In the genomic region with DNA sequence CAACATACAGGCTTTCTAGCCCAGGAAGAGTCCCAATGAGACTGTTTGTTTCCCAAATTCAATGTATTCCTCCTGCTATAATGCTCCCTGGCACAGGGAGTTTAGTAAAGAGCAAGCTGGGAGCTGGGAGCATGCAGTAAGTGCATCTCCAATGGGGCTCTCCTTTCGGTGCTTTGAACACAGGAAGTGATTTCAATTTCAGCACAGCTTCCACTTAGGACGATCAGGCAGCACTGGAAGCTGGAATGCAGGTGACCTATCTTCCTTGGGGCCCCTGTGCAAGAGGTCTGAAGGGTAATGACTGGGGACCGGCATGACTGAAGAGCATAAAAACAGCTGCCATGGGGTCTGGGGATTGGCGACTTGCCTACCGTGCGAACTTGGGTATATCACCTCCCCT, we compare ENCODE assay signal across 23 cellular contexts.
DNase-seq lines count a peak whose midpoint lies in the region; ATAC-seq and TF ChIP-seq lines count a peak whose summit lies in the region.
"Had no signal": no experiment of that assay in that cellular context is flagged by ENCODE, and none has a peak within 500 bp of the region (broad histone marks: within the 10 kb centered on the region; RNA-seq: fewer than 3 reads in every experiment).

No MANE protein-coding gene starts in this region.

- H3K27me3 ChIP-seq in AG04450 (ENCODE audit: control insufficient read depth, insufficient read depth, low read length) (no peaks in the 10 kb centered on the region), MM.1S (replicated peaks; ENCODE audit: insufficient read depth, low read length) (no peaks in the 10 kb centered on the region), iPS-20b (ENCODE audit: insufficient read depth, low read length) (no peaks in the 10 kb centered on the region)
- H3K27me3 ChIP-seq: esophagus squamous epithelium, tibial nerve had no signal

- intact Hi-C loops in posterior vena cava (cut with DNase I): no loop called here

- H3K27ac ChIP-seq in AG04450 (ENCODE audit: low read depth, low read length) (no peak overlapping the region), MM.1S (ENCODE audit: low read length) (peak overlapping the region; percentile 99; the same call in 1 of the 2 replicates), iPS-20b (ENCODE audit: low read length) (no peak overlapping the region)
- H3K27ac ChIP-seq: esophagus squamous epithelium, tibial nerve had no signal

- H3K36me3 Mint-ChIP-seq in progenitor cell of endocrine pancreas (ENCODE audit: insufficient read depth): peaks cover 31% of the 10 kb centered on the region
- H3K36me3 Mint-ChIP-seq: CD4-positive, CD25-positive, alpha-beta regulatory T cell; natural killer cell treated with Interleukin-12 subunit alpha and Interleukin-12 subunit beta and Interleukin-15 and Interleukin-18, amount 100 ng/mL, for 72 hours had no signal

- POLR2A ChIA-PET in AG04450 (lab: Yijun Ruan, JAX): no interaction called here

- H3K9me3 Mint-ChIP-seq in progenitor cell of endocrine pancreas (ENCODE audit: low read depth): peaks cover 15% of the 10 kb centered on the region
- H3K9me3 Mint-ChIP-seq: natural killer cell treated with Interleukin-12 subunit alpha and Interleukin-12 subunit beta and Interleukin-15 and Interleukin-18, amount 100 ng/mL, for 72 hours had no signal

- CTCF ChIA-PET in AG04450 (lab: Charles Lee): no interaction called here

- no peaks in the 10 kb centered on the region for H4K20me1 ChIP-seq in MM.1S (ENCODE audit: insufficient read depth, low read length)

- H2AFZ ChIP-seq in MM.1S (ENCODE audit: low read length): no peak overlapping the region

- TF ChIP-seq CTCF in AG04450 (IDR thresholded peaks at IDR 0.05; ENCODE audit: low read depth, low read length) (no peak), MM.1S (IDR thresholded peaks at IDR 0.05; ENCODE audit: low read length) (no peak), progenitor cell of endocrine pancreas (IDR thresholded peaks at IDR 0.05; ENCODE audit: unreplicated experiment) (no peak)

- H3F3A ChIP-seq in MM.1S (ENCODE audit: insufficient read depth, low read length): peaks cover 34% of the 10 kb centered on the region

- H3K9me2 ChIP-seq in MM.1S (replicated peaks; ENCODE audit: insufficient read depth, low read length): no peaks in the 10 kb centered on the region

- ATAC-seq in GM19395 (IDR thresholded peaks at IDR 0.05; ENCODE audit: unreplicated experiment): no peak
- ATAC-seq: activated CD4-positive, alpha-beta T cell treated with anti-CD3 and anti-CD28 coated beads for 36 hours; mucosa of descending colon; natural killer cell treated with Interleukin-12 subunit alpha and Interleukin-12 subunit beta and Interleukin-15 and Interleukin-18, amount 100 ng/mL, for 72 hours; SK-N-SH treated with all-trans-retinoic acid at 6 μM for 48 hours; T-helper 17 cell had no signal

- no peaks in the 10 kb centered on the region for H3K36me3 ChIP-seq in MM.1S (replicated peaks; ENCODE audit: insufficient read depth, low read length)
- no peaks in the 10 kb centered on the region for H3K36me3 ChIP-seq in iPS-20b (ENCODE audit: insufficient read depth, low read depth, low read length)
- H3K36me3 ChIP-seq: esophagus squamous epithelium, HAP-1, tibial nerve had no signal

- H3K79me2 ChIP-seq in MM.1S (ENCODE audit: low read length): peaks cover 79% of the 10 kb centered on the region

- no peaks in the 10 kb centered on the region for H3K9me3 ChIP-seq in AG04450 (ENCODE audit: control insufficient read depth, insufficient read depth, low read length)
- H3K9me3 ChIP-seq in MM.1S (replicated peaks; ENCODE audit: insufficient read depth, low read length): no peaks in the 10 kb centered on the region
- H3K9me3 ChIP-seq in iPS-20b (ENCODE audit: insufficient read depth, low read depth, low read length): no peaks in the 10 kb centered on the region
- H3K9me3 ChIP-seq: esophagus squamous epithelium, HAP-1, mucosa of descending colon, tibial nerve had no signal

- peaks cover 17% of the 10 kb centered on the region for H3K4me1 Mint-ChIP-seq in progenitor cell of endocrine pancreas (ENCODE audit: low read depth)
- H3K4me1 Mint-ChIP-seq: activated CD4-positive, alpha-beta T cell treated with anti-CD3 and anti-CD28 coated beads for 36 hours; activated naive CD8-positive, alpha-beta T cell treated with anti-CD3 and anti-CD28 coated beads for 36 hours; CD4-positive, CD25-positive, alpha-beta regulatory T cell; T-helper 17 cell had no signal

- no peak overlapping the region for H3K4me3 Mint-ChIP-seq in progenitor cell of endocrine pancreas (ENCODE audit: low read depth)
- H3K4me3 Mint-ChIP-seq: activated CD4-positive, alpha-beta T cell treated with anti-CD3 and anti-CD28 coated beads for 36 hours; activated naive CD8-positive, alpha-beta T cell treated with anti-CD3 and anti-CD28 coated beads for 36 hours; natural killer cell treated with Interleukin-12 subunit alpha and Interleukin-12 subunit beta and Interleukin-15 and Interleukin-18, amount 100 ng/mL, for 72 hours; T-helper 17 cell had no signal

- H3K4me3 ChIP-seq in AG04450 (ENCODE audit: low read depth, low read length): 0 out of 2 replicates have a peak overlapping the region, but pooled peaks have one; percentile 1
- H3K4me3 ChIP-seq in MM.1S (ENCODE audit: low read length): no peak overlapping the region
- H3K4me3 ChIP-seq in iPS-20b (ENCODE audit: low read length): no peak overlapping the region
- H3K4me3 ChIP-seq: esophagus squamous epithelium, HAP-1, mucosa of descending colon, tibial nerve had no signal

- no peaks in the 10 kb centered on the region for H3K27me3 Mint-ChIP-seq in progenitor cell of endocrine pancreas
- H3K27me3 Mint-ChIP-seq: activated CD4-positive, alpha-beta T cell treated with anti-CD3 and anti-CD28 coated beads for 36 hours; activated naive CD8-positive, alpha-beta T cell treated with anti-CD3 and anti-CD28 coated beads for 36 hours; CD4-positive, CD25-positive, alpha-beta regulatory T cell; natural killer cell treated with Interleukin-12 subunit alpha and Interleukin-12 subunit beta and Interleukin-15 and Interleukin-18, amount 100 ng/mL, for 72 hours; T-helper 17 cell had no signal

- DNase-seq in DMS53 (lab: John Stamatoyannopoulos, UW): peak; percentile 4
- no peak for DNase-seq in DMS53 treated with DMSO at 0.1 percent for 48 hours (lab: John Stamatoyannopoulos, UW; ENCODE audit: unreplicated experiment)
- DNase-seq in AG04450 (ENCODE audit: low read depth, low spot score): no peak
- no peak for DNase-seq in MM.1S
- no peak for DNase-seq in posterior vena cava (ENCODE audit: low spot score)
- DNase-seq in progenitor cell of endocrine pancreas (ENCODE audit: low spot score, unreplicated experiment): no peak
- DNase-seq: 8988T; activated CD4-positive, alpha-beta T cell treated with anti-CD3 and anti-CD28 coated beads for 36 hours; activated effector memory CD4-positive, alpha-beta T cell treated with Interleukin-2 at 50 U/mL for 16 hours; activated naive CD8-positive, alpha-beta T cell treated with anti-CD3 and anti-CD28 coated beads for 36 hours; activated T-cell treated with anti-CD3 and anti-CD28 coated beads for 4 hours; CD4-positive, CD25-positive, alpha-beta regulatory T cell; central memory CD4-positive, alpha-beta T cell; esophagus squamous epithelium; mucosa of descending colon; NCI-H774; T-helper 17 cell had no signal

- H3K9ac ChIP-seq in MM.1S (ENCODE audit: low read length) (no peak overlapping the region), iPS-20b (ENCODE audit: low read depth, low read length) (peak overlapping the region; percentile 23; the same call in 1 of the 2 replicates)

- H3K4me1 ChIP-seq in MM.1S (ENCODE audit: low read length) (peaks cover 39% of the 10 kb centered on the region), iPS-20b (ENCODE audit: insufficient read depth, low read length) (peaks cover 53% of the 10 kb centered on the region)
- H3K4me1 ChIP-seq: HAP-1 had no signal

- no peak overlapping the region for H3K27ac Mint-ChIP-seq in progenitor cell of endocrine pancreas
- H3K27ac Mint-ChIP-seq: activated CD4-positive, alpha-beta T cell treated with anti-CD3 and anti-CD28 coated beads for 36 hours; activated naive CD8-positive, alpha-beta T cell treated with anti-CD3 and anti-CD28 coated beads for 36 hours; natural killer cell treated with Interleukin-12 subunit alpha and Interleukin-12 subunit beta and Interleukin-15 and Interleukin-18, amount 100 ng/mL, for 72 hours; T-helper 17 cell had no signal

- H3K4me2 ChIP-seq in MM.1S (ENCODE audit: low read depth, low read length): no peak overlapping the region
